Comparison of ENCODE assay signal across 10 cellular contexts in the genomic region with DNA sequence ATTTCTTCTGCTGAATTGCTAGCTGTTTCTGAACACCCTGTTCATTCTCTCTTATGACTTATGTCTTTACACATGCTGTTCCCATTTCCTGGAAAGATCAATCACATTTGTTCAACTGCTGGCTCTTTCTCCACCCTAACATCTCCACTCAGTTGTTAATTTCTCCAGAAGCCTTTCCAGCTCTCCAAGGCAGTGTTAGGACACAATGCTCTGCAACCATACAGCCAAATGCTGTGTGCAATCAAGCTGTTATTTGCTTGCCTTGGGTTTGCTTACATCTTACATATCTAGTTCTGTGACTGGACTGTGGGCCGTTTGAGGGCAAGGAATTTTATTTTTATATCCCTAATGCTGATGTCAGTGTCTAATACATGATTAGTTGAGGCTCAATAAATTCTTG.
"Had no signal": no experiment of that assay in that cellular context is flagged by ENCODE, and none has a peak within 500 bp of the region (broad histone marks: within the 10 kb centered on the region; RNA-seq: fewer than 3 reads in every experiment).

No MANE protein-coding gene starts in this region.

- H3K4me3 ChIP-seq: heart right ventricle, right atrium auricular region had no signal

- H3K36me3 ChIP-seq: heart right ventricle, right atrium auricular region had no signal

- DNase-seq: effector memory CD4-positive, alpha-beta T cell; heart right ventricle; hypothalamus; mammary epithelial cell; naive thymus-derived CD4-positive, alpha-beta T cell; nephron progenitor cell; small intestine; stimulated activated CD4-positive, alpha-beta T cell treated with anti-CD3 and anti-CD28 coated beads, Interleukin-12 subunit alpha, Interleukin-12 subunit beta, amount 100 ng/mL, for 4 hours; stimulated activated naive CD4-positive, alpha-beta T cell treated with Interleukin-2 at 50 U/mL for 16 hours had no signal

- H3K27me3 ChIP-seq: heart right ventricle, right atrium auricular region had no signal

- H3K9me3 ChIP-seq: heart right ventricle, right atrium auricular region had no signal

- H3K27ac ChIP-seq: heart right ventricle, right atrium auricular region had no signal
